In the genomic region with DNA sequence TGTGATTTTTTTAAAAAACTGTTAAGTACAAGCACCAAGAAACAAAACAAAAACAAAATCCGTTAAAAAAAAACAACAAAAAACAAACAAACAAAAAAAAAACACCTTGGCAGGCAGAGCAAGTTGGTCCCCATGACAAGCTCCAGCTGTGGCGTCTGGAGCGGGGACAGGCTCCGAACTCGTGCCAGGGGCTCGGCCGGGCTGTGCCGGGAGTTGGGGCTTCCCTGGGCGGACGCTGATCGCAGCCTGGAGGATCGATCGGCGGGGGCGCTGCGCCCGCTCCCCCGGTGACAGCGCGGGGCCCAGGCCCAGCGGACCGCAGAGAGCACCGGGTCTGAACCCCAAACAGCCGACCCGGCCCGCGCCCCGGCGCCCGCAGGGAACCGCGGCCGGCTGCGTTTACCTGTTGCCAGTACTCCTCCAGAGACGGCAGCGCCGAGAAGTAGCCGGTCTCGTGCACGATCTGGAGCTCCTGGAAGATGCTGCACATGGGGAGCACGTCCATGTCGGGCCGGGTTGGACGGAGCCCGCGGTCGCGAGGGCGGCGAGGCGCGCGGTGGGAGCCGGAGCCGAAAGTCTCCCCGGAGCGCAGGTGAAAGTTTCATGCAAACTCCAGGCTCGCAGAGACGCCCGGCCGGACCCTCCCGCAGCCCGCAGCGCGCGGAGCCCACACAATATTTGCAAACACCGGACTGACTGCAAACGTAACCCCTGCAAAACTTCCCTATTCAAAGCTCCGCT, we compare ENCODE assay signal across 2 cellular contexts.
TF ChIP-seq lines count a peak whose summit lies in the region.

KLF6 (minus strand) TSS at position 700 of the 741 bp plus-strand sequence; CDS start at position 505, 195 bp downstream.

TF ChIP-seq in SK-N-SH treated with all-trans-retinoic acid at 6 μM for 48 hours, 23 proteins besides CTCF, POLR2A, EP300 and RAD21:
- TF ChIP-seq ZFP3 (CRISPR knock-in tag; IDR thresholded peaks at IDR 0.05) (no peak), ZNF565 (CRISPR knock-in tag; conservative IDR thresholded peaks at IDR 0.05; ENCODE audit: low read depth) (no peak), GLIS3 (CRISPR knock-in tag; IDR thresholded peaks at IDR 0.05) (0 out of 2 replicates have a peak, but pooled peaks have one; percentile 20), ZFP30 (CRISPR knock-in tag; IDR thresholded peaks at IDR 0.05) (no peak)

TF ChIP-seq in H1, 55 proteins besides CTCF, POLR2A, EP300 and RAD21:
- TF ChIP-seq KDM4A (IDR thresholded peaks at IDR 0.05; ENCODE audit: low read depth, low read length, severe bottlenecking) = peak; percentile 86
- TF ChIP-seq, protein P1, sequence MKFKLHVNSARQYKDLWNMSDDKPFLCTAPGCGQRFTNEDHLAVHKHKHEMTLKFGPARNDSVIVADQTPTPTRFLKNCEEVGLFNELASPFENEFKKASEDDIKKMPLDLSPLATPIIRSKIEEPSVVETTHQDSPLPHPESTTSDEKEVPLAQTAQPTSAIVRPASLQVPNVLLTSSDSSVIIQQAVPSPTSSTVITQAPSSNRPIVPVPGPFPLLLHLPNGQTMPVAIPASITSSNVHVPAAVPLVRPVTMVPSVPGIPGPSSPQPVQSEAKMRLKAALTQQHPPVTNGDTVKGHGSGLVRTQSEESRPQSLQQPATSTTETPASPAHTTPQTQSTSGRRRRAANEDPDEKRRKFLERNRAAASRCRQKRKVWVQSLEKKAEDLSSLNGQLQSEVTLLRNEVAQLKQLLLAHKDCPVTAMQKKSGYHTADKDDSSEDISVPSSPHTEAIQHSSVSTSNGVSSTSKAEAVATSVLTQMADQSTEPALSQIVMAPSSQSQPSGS (IDR thresholded peaks at IDR 0.05; ENCODE audit: low read length) = no peak
- no peak for TF ChIP-seq EGR1 (IDR thresholded peaks at IDR 0.05; ENCODE audit: borderline replicate concordance, low read depth, low read length)
- TF ChIP-seq GTF2F1 (IDR thresholded peaks at IDR 0.05; ENCODE audit: borderline replicate concordance, low read depth, low read length) = no peak
- no peak for TF ChIP-seq SUZ12 (IDR thresholded peaks at IDR 0.05; ENCODE audit: low read length)
- no peak for TF ChIP-seq SIRT6 (IDR thresholded peaks at IDR 0.05; ENCODE audit: low read length)
- no peak for TF ChIP-seq NANOG (IDR thresholded peaks at IDR 0.05; ENCODE audit: insufficient read depth, low read depth, low read length, poor library complexity, severe bottlenecking)
- TF ChIP-seq JUN (IDR thresholded peaks at IDR 0.05; ENCODE audit: low read depth, low read length) = no peak
- no peak for TF ChIP-seq KDM1A (IDR thresholded peaks at IDR 0.05; ENCODE audit: borderline replicate concordance, low read length)
- TF ChIP-seq SP4 (IDR thresholded peaks at IDR 0.05; ENCODE audit: low read length) = no peak
- peak; percentile 15; the same call in 1 of the 2 replicates for TF ChIP-seq MAX (IDR thresholded peaks at IDR 0.05)
- TF ChIP-seq BACH1 (IDR thresholded peaks at IDR 0.05; ENCODE audit: low read length) = no peak
- TF ChIP-seq E2F6 (IDR thresholded peaks at IDR 0.05) = peak; percentile 29; the same call in 1 of the 2 replicates
- peak; percentile 69 for TF ChIP-seq POLR2AphosphoS5 (IDR thresholded peaks at IDR 0.05; ENCODE audit: low read depth, low read length)
- no peak for TF ChIP-seq ASH2L (IDR thresholded peaks at IDR 0.05; ENCODE audit: low read length)
- TF ChIP-seq PHF8 (conservative IDR thresholded peaks at IDR 0.05; ENCODE audit: low read depth, low read length) = peak; percentile 34
- no peak for TF ChIP-seq RNF2 (IDR thresholded peaks at IDR 0.05; ENCODE audit: borderline replicate concordance, low read depth, low read length, missing control alignments, poor library complexity, severe bottlenecking)
- peak; percentile 59; the same call in 1 of the 2 replicates for TF ChIP-seq TAF1 (IDR thresholded peaks at IDR 0.05; ENCODE audit: low read depth, low read length)
- TF ChIP-seq CEBPB (IDR thresholded peaks at IDR 0.05; ENCODE audit: low read depth, low read length) = no peak
- no peak for TF ChIP-seq SP1 (IDR thresholded peaks at IDR 0.05; ENCODE audit: low read depth, low read length)
- peak in 1 of 2 experiments; percentile 25; a peak in 1 of 4 replicates for TF ChIP-seq SIN3A (conservative IDR thresholded peaks at IDR 0.05 in 1 of 2, IDR thresholded peaks at IDR 0.05 in 1 of 2; ENCODE audit: low read depth in 1 of 2, low read length in 2 of 2)
